ENCODE assay signal across 21 cellular contexts in genomic region chr5:5360363-5360762, GRCh38.
"Had no signal": no experiment of that assay in that cellular context is flagged by ENCODE, and none has a peak within 500 bp of the region (broad histone marks: within the 10 kb centered on the region; RNA-seq: fewer than 3 reads in every experiment).

No MANE protein-coding gene starts in this region.

- H3K36me3 Mint-ChIP-seq: naive thymus-derived CD4-positive, alpha-beta T cell had no signal

- H3K27me3 ChIP-seq: esophagus squamous epithelium, gastroesophageal sphincter, neutrophil, sigmoid colon, stomach, transverse colon had no signal

- H3K4me1 ChIP-seq: esophagus squamous epithelium, gastroesophageal sphincter, psoas muscle, sigmoid colon, stomach, transverse colon had no signal

- H3K36me3 ChIP-seq: esophagus squamous epithelium, gastroesophageal sphincter, neutrophil, sigmoid colon, stomach, thoracic aorta, transverse colon had no signal

- H3K27ac Mint-ChIP-seq: dendritic cell treated with granulocyte-macrophage colony-stimulating factor and Interleukin-4, amounts not matched to agents 40 ng/mL and 50 ng/mL, for 4 days; effector memory CD8-positive, alpha-beta T cell; naive thymus-derived CD4-positive, alpha-beta T cell had no signal

- ATAC-seq: effector memory CD8-positive, alpha-beta T cell; gastroesophageal sphincter; left colon; naive thymus-derived CD4-positive, alpha-beta T cell; psoas muscle had no signal

- H3K9me3 Mint-ChIP-seq: dendritic cell treated with granulocyte-macrophage colony-stimulating factor and Interleukin-4, amounts not matched to agents 40 ng/mL and 50 ng/mL, for 4 days; effector memory CD8-positive, alpha-beta T cell had no signal

- H3K9me3 ChIP-seq: esophagus squamous epithelium, gastroesophageal sphincter, neutrophil, psoas muscle, sigmoid colon, stomach, thoracic aorta, transverse colon had no signal

- H3K27ac ChIP-seq: esophagus squamous epithelium, gastroesophageal sphincter, neutrophil, psoas muscle, sigmoid colon, skin epidermis, stomach, thoracic aorta, transverse colon had no signal

- H3K4me3 Mint-ChIP-seq: dendritic cell treated with granulocyte-macrophage colony-stimulating factor and Interleukin-4, amounts not matched to agents 40 ng/mL and 50 ng/mL, for 4 days; effector memory CD8-positive, alpha-beta T cell; naive thymus-derived CD4-positive, alpha-beta T cell had no signal

- DNase-seq: effector memory CD8-positive, alpha-beta T cell; esophagus squamous epithelium; foreskin fibroblast; glutamatergic neuron; kidney; left colon; mammary epithelial cell; naive thymus-derived CD4-positive, alpha-beta T cell; psoas muscle; sigmoid colon; stimulated activated CD4-positive, alpha-beta T cell treated with anti-CD3 and anti-CD28 coated beads, Interleukin-2, amount 100 ng/mL, for 24 hours; stimulated activated CD4-positive, alpha-beta T cell treated with anti-CD3 and anti-CD28 coated beads, Interleukin-4, amount 100 ng/mL, for 4 hours; stimulated activated naive CD4-positive, alpha-beta T cell; stomach; substantia nigra; transverse colon had no signal

- H3K27me3 Mint-ChIP-seq: dendritic cell treated with granulocyte-macrophage colony-stimulating factor and Interleukin-4, amounts not matched to agents 40 ng/mL and 50 ng/mL, for 4 days had no signal

- H3K4me3 ChIP-seq: esophagus squamous epithelium, gastroesophageal sphincter, psoas muscle, sigmoid colon, skin epidermis, stomach, thoracic aorta, transverse colon had no signal
